Comparison of ENCODE assay signal across 30 cellular contexts in genomic region chr19:39680593-39680992, GRCh38. TPM values are rescaled to one million over a fixed set of nuclear protein-coding genes. Genes with fewer than 3 reads are reported as not detected.
A peak's percentile ranks its signal among the peaks of the same experiment; 100 is the strongest.
DNase-seq lines count a peak whose midpoint lies in the region; ATAC-seq, FAIRE-seq and TF ChIP-seq lines count a peak whose summit lies in the region.
"Had no signal": no experiment of that assay in that cellular context is flagged by ENCODE, and none has a peak within 500 bp of the region (broad histone marks: within the 10 kb centered on the region; RNA-seq: fewer than 3 reads in every experiment).

No MANE protein-coding gene starts in this region.

- no peak for DNase-seq in activated naive CD4-positive, alpha-beta T cell treated with anti-CD3 and anti-CD28 coated beads for 36 hours
- DNase-seq in GM19239 (ENCODE audit: insufficient read length, low spot score): no peak
- DNase-seq in NCI-H2081 (lab: John Stamatoyannopoulos, UW): no peak
- no peak for DNase-seq in T1000 (lab: John Stamatoyannopoulos, UW)
- DNase-seq: Caco-2; CD8-positive, alpha-beta T cell; Kasumi-1; MV-4-11; NCI-H1105 treated with DMSO at 0.1 percent for 48 hours; NCI-H146; NCI-H1930; NCI-H446; NCI-H524 treated with DMSO at 0.1 percent for 48 hours; NCI-H774; PC-9; SJCRH30 had no signal

- peak overlapping the region; percentile 66 for H3K27ac Mint-ChIP-seq in activated naive CD4-positive, alpha-beta T cell treated with anti-CD3 and anti-CD28 coated beads, Interleukin-2, amount 50 U/mL, for 24 hours
- H3K27ac Mint-ChIP-seq in activated naive CD4-positive, alpha-beta T cell treated with anti-CD3 and anti-CD28 coated beads for 36 hours: no peak overlapping the region
- H3K27ac Mint-ChIP-seq: B cell; CD8-positive, alpha-beta T cell had no signal

- no peak for ATAC-seq in HG02571 (IDR thresholded peaks at IDR 0.05; ENCODE audit: unreplicated experiment)
- ATAC-seq: CD8-positive, alpha-beta T cell; HCT116; Right ventricle myocardium inferior; SK-N-SH treated with all-trans-retinoic acid at 6 μM for 48 hours had no signal

- intact Hi-C loops in activated naive CD4-positive, alpha-beta T cell treated with anti-CD3 and anti-CD28 coated beads for 36 hours (cut with micrococcal nuclease): no loop called here

- peak; percentile 71 for FAIRE-seq in GM19239 (lab: Jason Lieb, UNC)
- FAIRE-seq: G401.6 had no signal

- peaks cover 49% of the 10 kb centered on the region for H3K4me1 Mint-ChIP-seq in activated naive CD4-positive, alpha-beta T cell treated with anti-CD3 and anti-CD28 coated beads, Interleukin-2, amount 50 U/mL, for 24 hours
- H3K4me1 Mint-ChIP-seq in activated naive CD4-positive, alpha-beta T cell treated with anti-CD3 and anti-CD28 coated beads for 36 hours (ENCODE audit: low read depth): peaks cover 43% of the 10 kb centered on the region
- H3K4me1 Mint-ChIP-seq: B cell had no signal

- H3K4me3 Mint-ChIP-seq in activated naive CD4-positive, alpha-beta T cell treated with anti-CD3 and anti-CD28 coated beads, Interleukin-2, amount 50 U/mL, for 24 hours: peak overlapping the region; percentile 84
- H3K4me3 Mint-ChIP-seq in activated naive CD4-positive, alpha-beta T cell treated with anti-CD3 and anti-CD28 coated beads for 36 hours: no peak overlapping the region
- H3K4me3 Mint-ChIP-seq: B cell; CD8-positive, alpha-beta T cell had no signal

- TF ChIP-seq CTCF in VCaP (conservative IDR thresholded peaks at IDR 0.05): no peak

- no peaks in the 10 kb centered on the region for H3K27me3 Mint-ChIP-seq in activated naive CD4-positive, alpha-beta T cell treated with anti-CD3 and anti-CD28 coated beads, Interleukin-2, amount 50 U/mL, for 24 hours
- H3K27me3 Mint-ChIP-seq in activated naive CD4-positive, alpha-beta T cell treated with anti-CD3 and anti-CD28 coated beads for 36 hours (ENCODE audit: low read depth): no peaks in the 10 kb centered on the region

- no peaks in the 10 kb centered on the region for H3K9me3 Mint-ChIP-seq in activated naive CD4-positive, alpha-beta T cell treated with anti-CD3 and anti-CD28 coated beads, Interleukin-2, amount 50 U/mL, for 24 hours
- no peaks in the 10 kb centered on the region for H3K9me3 Mint-ChIP-seq in activated naive CD4-positive, alpha-beta T cell treated with anti-CD3 and anti-CD28 coated beads for 36 hours
- H3K9me3 Mint-ChIP-seq: CD8-positive, alpha-beta T cell had no signal

- CTCF ChIA-PET in activated naive CD4-positive, alpha-beta T cell treated with anti-CD3 and anti-CD28 coated beads for 36 hours (lab: Charles Lee): interaction anchor here (0.6 to 0.9 kb wide), 3 partner anchors 84 to 129 kb away, joined by 3 to 5 read pairs (median 3); no protein-coding TSS in a partner anchor

- peaks cover 6% of the 10 kb centered on the region for H3K36me3 Mint-ChIP-seq in activated naive CD4-positive, alpha-beta T cell treated with anti-CD3 and anti-CD28 coated beads, Interleukin-2, amount 50 U/mL, for 24 hours
- H3K36me3 Mint-ChIP-seq in activated naive CD4-positive, alpha-beta T cell treated with anti-CD3 and anti-CD28 coated beads for 36 hours (ENCODE audit: low read depth): peaks cover 1% of the 10 kb centered on the region
- H3K36me3 Mint-ChIP-seq: CD8-positive, alpha-beta T cell had no signal

- H3K27ac ChIP-seq in VCaP: peak overlapping the region; percentile 88; the same call in 1 of the 2 replicates
- H3K27ac ChIP-seq: C4-2B, PC-9, SJCRH30 had no signal

RNA-seq across cellular contexts. Expression of gene LGALS14, which starts 23.7 kb away (rescaled TPM):
- 1 to 10 TPM; 1.2 to 2.4 TPM for total RNA-seq in activated naive CD4-positive, alpha-beta T cell treated with anti-CD3 and anti-CD28 coated beads for 36 hours
- total RNA-seq: A673; B cell; CD8-positive, alpha-beta T cell; H4; HT-29; M059J; PC-9; Right ventricle myocardium inferior; RPMI7951; SJCRH30 had no signal

RNA-seq across cellular contexts. Expression of gene LGALS16, which starts 24.9 kb away (rescaled TPM):
- total RNA-seq in activated naive CD4-positive, alpha-beta T cell treated with anti-CD3 and anti-CD28 coated beads for 36 hours: not detected
- total RNA-seq: A673; B cell; Caco-2; CD8-positive, alpha-beta T cell; H4; HT-29; M059J; PC-9; Right ventricle myocardium inferior; RPMI7951; SJCRH30 had no signal

RNA-seq across cellular contexts. Expression of gene CLC, which starts 57.2 kb away (rescaled TPM):
- total RNA-seq in activated naive CD4-positive, alpha-beta T cell treated with anti-CD3 and anti-CD28 coated beads for 36 hours: not detected
- total RNA-seq: A673; B cell; Caco-2; CD8-positive, alpha-beta T cell; HT-29; M059J; PC-9; Right ventricle myocardium inferior; RPMI7951; SJCRH30 had no signal
